In genomic region chr6:127282184-127282583, GRCh38 we compare ENCODE assay signal across 31 cellular contexts.
"Had no signal": no experiment of that assay in that cellular context is flagged by ENCODE, and none has a peak within 500 bp of the region (broad histone marks: within the 10 kb centered on the region; RNA-seq: fewer than 3 reads in every experiment).

No MANE protein-coding gene starts in this region.

- H3K27ac Mint-ChIP-seq: activated CD4-positive, alpha-beta memory T cell treated with anti-CD3 and anti-CD28 coated beads for 36 hours; activated CD4-positive, alpha-beta T cell treated with anti-CD3 and anti-CD28 coated beads for 36 hours; activated CD4-positive, alpha-beta T cell treated with anti-CD3 and anti-CD28 coated beads, Interleukin-2, amount 10 ng/mL, durations not matched to agents 24 days and 14 days; activated CD8-positive, alpha-beta memory T cell treated with anti-CD3 and anti-CD28 coated beads, Interleukin-2, amount 10 ng/mL, durations not matched to agents 7 days and 5 days; activated CD8-positive, alpha-beta T cell treated with anti-CD3 and anti-CD28 coated beads, Interleukin-2, amount 10 ng/mL, durations not matched to agents 7 days and 5 days; activated naive CD4-positive, alpha-beta T cell treated with anti-CD3 and anti-CD28 coated beads for 36 hours; activated naive CD4-positive, alpha-beta T cell treated with anti-CD3 and anti-CD28 coated beads, Interleukin-2, amount 50 U/mL, for 24 hours; activated naive CD8-positive, alpha-beta T cell treated with anti-CD3 and anti-CD28 coated beads for 36 hours; activated T-helper 1 cell treated with anti-CD3 and anti-CD28 coated beads, Interleukin-12 subunit alpha, Interleukin-12 subunit beta, Interleukin-2, Interleukin-4 antibody, amounts not matched to agents 30 ng/mL and 10 ng/mL and 1 ng/mL, durations not matched to agents 14 hours and 24 hours and 36 hours; activated T-helper 2 cell treated with anti-CD3 and anti-CD28 coated beads, Interferon-gamma antibody, Interleukin-2, Interleukin-4, amounts not matched to agents 10 μg/mL and 5 μg/mL and 100 μg/mL, durations not matched to agents 14 hours and 24 hours and 36 hours; brain; dendritic cell treated with granulocyte-macrophage colony-stimulating factor and Interleukin-4, amounts not matched to agents 40 ng/mL and 50 ng/mL, for 4 days had no signal

- ATAC-seq: activated CD4-positive, alpha-beta T cell treated with anti-CD3 and anti-CD28 coated beads for 36 hours; activated CD8-positive, alpha-beta memory T cell treated with anti-CD3 and anti-CD28 coated beads, Interleukin-2, amount 10 ng/mL, durations not matched to agents 7 days and 5 days; activated CD8-positive, alpha-beta T cell treated with anti-CD3 and anti-CD28 coated beads, Interleukin-2, amount 10 ng/mL, durations not matched to agents 7 days and 5 days had no signal

- H3K27me3 ChIP-seq: ascending aorta, breast epithelium, cardiac muscle cell, dorsolateral prefrontal cortex, esophagus squamous epithelium had no signal

- H3K4me1 ChIP-seq: breast epithelium had no signal

- DNase-seq: activated CD4-positive, alpha-beta memory T cell treated with anti-CD3 and anti-CD28 coated beads for 36 hours; activated CD4-positive, alpha-beta T cell treated with anti-CD3 and anti-CD28 coated beads for 36 hours; activated CD4-positive, alpha-beta T cell treated with anti-CD3 and anti-CD28 coated beads, Interleukin-2, amount 10 ng/mL, durations not matched to agents 24 days and 14 days; activated CD4-positive, CD25-positive, alpha-beta regulatory T cell; activated CD4-positive, CD25-positive, alpha-beta regulatory T cell treated with anti-CD3 and anti-CD28 coated beads, Interleukin-2, amount 50 U/mL, for 72 hours; activated CD8-positive, alpha-beta memory T cell treated with anti-CD3 and anti-CD28 coated beads, Interleukin-2, amount 10 ng/mL, durations not matched to agents 7 days and 5 days; activated CD8-positive, alpha-beta memory T cell treated with anti-CD3 and anti-CD28 coated beads, Interleukin-2, amount 50 U/mL, for 4 hours; activated CD8-positive, alpha-beta T cell treated with anti-CD3 and anti-CD28 coated beads, Interleukin-2, amount 10 ng/mL, durations not matched to agents 7 days and 5 days; activated effector memory CD4-positive, alpha-beta T cell treated with anti-CD3 and anti-CD28 coated beads, Interleukin-2, amount 50 U/mL, for 16 hours; activated naive CD4-positive, alpha-beta T cell treated with anti-CD3 and anti-CD28 coated beads for 36 hours; activated naive CD8-positive, alpha-beta T cell treated with anti-CD3 and anti-CD28 coated beads for 36 hours; activated T-cell treated with anti-CD3 and anti-CD28 coated beads, Interleukin-2, amount 50 U/mL, for 1 hour; activated T-cell treated with anti-CD3 and anti-CD28 coated beads, Interleukin-2, amount 50 U/mL, for 48 hours; central memory CD4-positive, alpha-beta T cell; cerebellar nuclear complex; dorsolateral prefrontal cortex; effector memory CD4-positive, alpha-beta T cell; esophagus squamous epithelium; foreskin melanocyte; head of caudate nucleus; T-helper 1 cell; T-helper 2 cell had no signal

- H3K27ac ChIP-seq: ascending aorta, breast epithelium, cardiac muscle cell, coronary artery, dorsolateral prefrontal cortex, esophagus squamous epithelium had no signal

- H3K4me1 Mint-ChIP-seq: activated CD4-positive, alpha-beta T cell treated with anti-CD3 and anti-CD28 coated beads, Interleukin-2, amount 10 ng/mL, durations not matched to agents 24 days and 14 days; activated CD8-positive, alpha-beta memory T cell treated with anti-CD3 and anti-CD28 coated beads, Interleukin-2, amount 10 ng/mL, durations not matched to agents 7 days and 5 days; brain had no signal

- H3K9me3 Mint-ChIP-seq: activated CD4-positive, alpha-beta memory T cell treated with anti-CD3 and anti-CD28 coated beads for 36 hours; activated CD4-positive, alpha-beta T cell treated with anti-CD3 and anti-CD28 coated beads, Interleukin-2, amount 10 ng/mL, durations not matched to agents 24 days and 14 days; activated naive CD4-positive, alpha-beta T cell treated with anti-CD3 and anti-CD28 coated beads for 36 hours; activated naive CD4-positive, alpha-beta T cell treated with anti-CD3 and anti-CD28 coated beads, Interleukin-2, amount 50 U/mL, for 24 hours; activated naive CD8-positive, alpha-beta T cell treated with anti-CD3 and anti-CD28 coated beads for 36 hours; activated T-helper 1 cell treated with anti-CD3 and anti-CD28 coated beads, Interleukin-12 subunit alpha, Interleukin-12 subunit beta, Interleukin-2, Interleukin-4 antibody, amounts not matched to agents 30 ng/mL and 10 ng/mL and 1 ng/mL, durations not matched to agents 14 hours and 24 hours and 36 hours; activated T-helper 2 cell treated with anti-CD3 and anti-CD28 coated beads, Interferon-gamma antibody, Interleukin-2, Interleukin-4, amounts not matched to agents 10 μg/mL and 5 μg/mL and 100 μg/mL, durations not matched to agents 14 hours and 24 hours and 36 hours; brain; dendritic cell treated with granulocyte-macrophage colony-stimulating factor and Interleukin-4, amounts not matched to agents 40 ng/mL and 50 ng/mL, for 4 days had no signal

- H3K4me3 ChIP-seq: ascending aorta, breast epithelium, cardiac muscle cell, coronary artery, dorsolateral prefrontal cortex, esophagus squamous epithelium had no signal

- H3K36me3 ChIP-seq: breast epithelium had no signal

- H3K4me3 Mint-ChIP-seq: activated CD4-positive, alpha-beta memory T cell treated with anti-CD3 and anti-CD28 coated beads for 36 hours; activated CD4-positive, alpha-beta T cell treated with anti-CD3 and anti-CD28 coated beads for 36 hours; activated CD4-positive, alpha-beta T cell treated with anti-CD3 and anti-CD28 coated beads, Interleukin-2, amount 10 ng/mL, durations not matched to agents 24 days and 14 days; activated CD8-positive, alpha-beta memory T cell treated with anti-CD3 and anti-CD28 coated beads, Interleukin-2, amount 10 ng/mL, durations not matched to agents 7 days and 5 days; activated CD8-positive, alpha-beta T cell treated with anti-CD3 and anti-CD28 coated beads, Interleukin-2, amount 10 ng/mL, durations not matched to agents 7 days and 5 days; activated naive CD4-positive, alpha-beta T cell treated with anti-CD3 and anti-CD28 coated beads for 36 hours; activated naive CD4-positive, alpha-beta T cell treated with anti-CD3 and anti-CD28 coated beads, Interleukin-2, amount 50 U/mL, for 24 hours; activated naive CD8-positive, alpha-beta T cell treated with anti-CD3 and anti-CD28 coated beads for 36 hours; activated T-helper 1 cell treated with anti-CD3 and anti-CD28 coated beads, Interleukin-12 subunit alpha, Interleukin-12 subunit beta, Interleukin-2, Interleukin-4 antibody, amounts not matched to agents 30 ng/mL and 10 ng/mL and 1 ng/mL, durations not matched to agents 14 hours and 24 hours and 36 hours; brain; dendritic cell treated with granulocyte-macrophage colony-stimulating factor and Interleukin-4, amounts not matched to agents 40 ng/mL and 50 ng/mL, for 4 days had no signal

- H3K9me3 ChIP-seq: ascending aorta, breast epithelium, esophagus squamous epithelium had no signal

- H3K27me3 Mint-ChIP-seq: activated CD4-positive, alpha-beta memory T cell treated with anti-CD3 and anti-CD28 coated beads for 36 hours; activated CD4-positive, alpha-beta T cell treated with anti-CD3 and anti-CD28 coated beads for 36 hours; activated CD4-positive, alpha-beta T cell treated with anti-CD3 and anti-CD28 coated beads, Interleukin-2, amount 10 ng/mL, durations not matched to agents 24 days and 14 days; activated CD8-positive, alpha-beta memory T cell treated with anti-CD3 and anti-CD28 coated beads, Interleukin-2, amount 10 ng/mL, durations not matched to agents 7 days and 5 days; activated naive CD4-positive, alpha-beta T cell treated with anti-CD3 and anti-CD28 coated beads, Interleukin-2, amount 50 U/mL, for 24 hours; activated naive CD8-positive, alpha-beta T cell treated with anti-CD3 and anti-CD28 coated beads for 36 hours; dendritic cell treated with granulocyte-macrophage colony-stimulating factor and Interleukin-4, amounts not matched to agents 40 ng/mL and 50 ng/mL, for 4 days had no signal
